Comparison of ENCODE assay signal across 1 cellular context in the genomic region with DNA sequence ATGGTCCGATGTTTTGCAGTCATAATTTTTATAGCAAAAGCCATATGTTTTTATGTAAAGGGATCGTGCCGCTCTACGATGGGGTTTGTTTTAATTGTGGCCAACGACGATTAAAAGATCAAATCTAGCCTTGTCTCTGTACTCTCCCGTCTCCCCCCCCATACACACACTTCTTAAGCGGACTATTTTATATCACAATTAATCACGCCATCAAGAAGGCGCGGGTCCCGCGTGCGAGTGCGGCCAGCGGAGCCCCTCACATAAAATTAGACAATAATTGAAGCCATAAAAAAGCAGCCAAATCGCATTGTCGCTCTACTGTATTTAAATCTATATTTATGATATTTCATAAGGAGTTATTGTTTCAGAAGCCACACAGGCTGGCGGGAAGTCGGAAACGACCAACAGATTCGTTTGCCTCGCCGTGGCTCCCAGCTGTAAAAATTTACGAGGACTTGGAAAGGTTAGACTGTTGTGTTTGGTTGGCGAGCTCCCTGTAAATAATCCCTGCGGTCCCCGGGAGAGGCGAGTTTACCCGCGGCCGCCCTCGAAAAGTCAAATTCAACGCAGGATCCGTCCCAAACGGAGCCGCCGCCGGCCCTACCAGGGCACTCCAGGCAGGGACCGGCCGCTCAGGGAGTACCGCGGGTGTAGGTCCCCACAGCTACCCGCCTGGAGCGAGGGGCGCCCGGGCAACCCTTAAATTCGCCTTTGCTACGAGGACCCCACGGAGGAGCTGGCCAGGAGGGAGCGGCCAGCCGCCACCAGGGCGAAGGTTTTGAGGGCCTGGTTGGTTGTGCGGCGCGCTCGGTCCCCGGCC.
TF ChIP-seq lines count a peak whose summit lies in the region.

No MANE protein-coding gene starts in this region.

TF ChIP-seq in H1, 55 proteins besides CTCF, POLR2A, EP300 and RAD21:
- TF ChIP-seq ASH2L (IDR thresholded peaks at IDR 0.05; ENCODE audit: low read length) (no peak), PHF8 (conservative IDR thresholded peaks at IDR 0.05; ENCODE audit: low read depth, low read length) (no peak), RNF2 (IDR thresholded peaks at IDR 0.05; ENCODE audit: borderline replicate concordance, low read depth, low read length, missing control alignments, poor library complexity, severe bottlenecking) (peak; percentile 87), USF2 (IDR thresholded peaks at IDR 0.05; ENCODE audit: low read length) (no peak), CBX8 (IDR thresholded peaks at IDR 0.05; ENCODE audit: borderline replicate concordance, low read depth, low read length) (peak; percentile 92; the same call in 1 of the 2 replicates)
